In genomic region chr13:33205804-33206221, GRCh38 we compare ENCODE assay signal across 8 cellular contexts.
A peak's percentile ranks its signal among the peaks of the same experiment; 100 is the strongest.
DNase-seq lines count a peak whose midpoint lies in the region; ATAC-seq and TF ChIP-seq lines count a peak whose summit lies in the region.

No MANE protein-coding gene starts in this region.

- H3K4me3 ChIP-seq in GM12875 (ENCODE audit: low read depth, low read length), result peak overlapping the region; percentile 54
- no peak overlapping the region for H3K4me3 ChIP-seq in naive thymus-derived CD4-positive, alpha-beta T cell (ENCODE audit: low read length)

- H3K9me3 Mint-ChIP-seq in WTC11, result no peaks in the 10 kb centered on the region
- H3K9me3 Mint-ChIP-seq in naive thymus-derived CD4-positive, alpha-beta T cell, result peaks cover 0 to 4% (median 0%) of the 10 kb centered on the region in 11 donors

- H3K4me1 ChIP-seq in naive thymus-derived CD4-positive, alpha-beta T cell (ENCODE audit: control insufficient read depth in 2 of 2, insufficient read depth in 2 of 2, low read length in 2 of 2), result no peaks in the 10 kb centered on the region

- no peaks in the 10 kb centered on the region for H3K9me3 ChIP-seq in naive thymus-derived CD4-positive, alpha-beta T cell (ENCODE audit: control insufficient read depth in 2 of 3, low read length in 3 of 3)

- intact Hi-C loops in naive thymus-derived CD4-positive, alpha-beta T cell (cut with micrococcal nuclease), result loop anchor here in 1 of 2 donors (1.0 to 10.0 kb wide), 4 partner anchors 17 to 621 kb away; partner anchors contain the start of gene PDS5B

- no peaks in the 10 kb centered on the region for H3K27me3 ChIP-seq in naive thymus-derived CD4-positive, alpha-beta T cell (ENCODE audit: control insufficient read depth in 2 of 2, insufficient read depth in 2 of 2, low read length in 2 of 2)

- H3K36me3 Mint-ChIP-seq in WTC11, result no peaks in the 10 kb centered on the region
- peaks cover 0 to 2% (median 0%) of the 10 kb centered on the region in 5 donors for H3K36me3 Mint-ChIP-seq in naive thymus-derived CD4-positive, alpha-beta T cell

- no peaks in the 10 kb centered on the region for H3K27me3 Mint-ChIP-seq in WTC11 (ENCODE audit: low read depth)
- peaks cover 0 to 33% (median 30%) of the 10 kb centered on the region in 5 donors for H3K27me3 Mint-ChIP-seq in naive thymus-derived CD4-positive, alpha-beta T cell

- POLR2A ChIA-PET in WTC11 (lab: Charles Lee), result no interaction called here
- POLR2A ChIA-PET in naive thymus-derived CD4-positive, alpha-beta T cell (lab: Charles Lee), result no interaction called here

- CTCF ChIA-PET in WTC11 (lab: Charles Lee), result no interaction called here
- CTCF ChIA-PET in naive thymus-derived CD4-positive, alpha-beta T cell (lab: Charles Lee), result no interaction called here

- no peaks in the 10 kb centered on the region for H3K36me3 ChIP-seq in naive thymus-derived CD4-positive, alpha-beta T cell (ENCODE audit: control insufficient read depth in 2 of 3, insufficient read depth in 3 of 3, low read length in 3 of 3)

- H3K27ac ChIP-seq in naive thymus-derived CD4-positive, alpha-beta T cell (ENCODE audit: low read depth, low read length), result no peak overlapping the region

- ATAC-seq in HG02678 (IDR thresholded peaks at IDR 0.05; ENCODE audit: unreplicated experiment), result peak; percentile 67
- ATAC-seq in WTC11, result peak; percentile 48
- ATAC-seq in HG02852 (IDR thresholded peaks at IDR 0.05; ENCODE audit: unreplicated experiment), result no peak
- no peak for ATAC-seq in naive thymus-derived CD4-positive, alpha-beta T cell

- no peak overlapping the region for H3K4me3 Mint-ChIP-seq in WTC11
- H3K4me3 Mint-ChIP-seq in naive thymus-derived CD4-positive, alpha-beta T cell, result peak overlapping the region in 3 of 10 donors; percentile 3 to 78 (median 7)

- no peak overlapping the region for H3K27ac Mint-ChIP-seq in WTC11
- H3K27ac Mint-ChIP-seq in naive thymus-derived CD4-positive, alpha-beta T cell, result peak overlapping the region in 1 of 9 donors; percentile 73

- TF ChIP-seq CTCF in GM12875 (IDR thresholded peaks at IDR 0.05; ENCODE audit: borderline replicate concordance, insufficient read depth, low read depth, low read length), result no peak
- no peak for TF ChIP-seq CTCF in WTC11 (IDR thresholded peaks at IDR 0.05)

- DNase-seq in WTC11 (ENCODE audit: low spot score) (no peak), myocyte (ENCODE audit: low read depth) (peak; percentile 77)
- no peak for DNase-seq in activated CD4-positive, alpha-beta T cell treated with anti-CD3 and anti-CD28 coated beads for 48 hours
- no peak for DNase-seq in naive thymus-derived CD4-positive, alpha-beta T cell
- no peak for DNase-seq in activated CD4-positive, alpha-beta T cell treated with anti-CD3 and anti-CD28 coated beads for 4 hours

- H3K4me1 Mint-ChIP-seq in WTC11, result peaks cover 18% of the 10 kb centered on the region
- peaks cover 8 to 49% (median 16%) of the 10 kb centered on the region in 7 donors for H3K4me1 Mint-ChIP-seq in naive thymus-derived CD4-positive, alpha-beta T cell

TF ChIP-seq in WTC11, 78 proteins besides CTCF, POLR2A, EP300 and RAD21:
- TF ChIP-seq SP1 (CRISPR knock-in tag; conservative IDR thresholded peaks at IDR 0.05) (no peak), ETV6 (CRISPR knock-in tag; IDR thresholded peaks at IDR 0.05) (no peak), SOX15 (CRISPR knock-in tag; IDR thresholded peaks at IDR 0.05) (no peak), TCF7 (CRISPR knock-in tag; IDR thresholded peaks at IDR 0.05; ENCODE audit: low read depth) (no peak), FOXJ3 (CRISPR knock-in tag; IDR thresholded peaks at IDR 0.05; ENCODE audit: borderline replicate concordance) (no peak), TP53 (CRISPR knock-in tag; IDR thresholded peaks at IDR 0.05) (no peak), ZBTB21 (CRISPR knock-in tag; IDR thresholded peaks at IDR 0.05; ENCODE audit: borderline replicate concordance) (no peak)
- TF ChIP-seq, protein P1, sequence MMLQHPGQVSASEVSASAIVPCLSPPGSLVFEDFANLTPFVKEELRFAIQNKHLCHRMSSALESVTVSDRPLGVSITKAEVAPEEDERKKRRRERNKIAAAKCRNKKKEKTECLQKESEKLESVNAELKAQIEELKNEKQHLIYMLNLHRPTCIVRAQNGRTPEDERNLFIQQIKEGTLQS (CRISPR knock-in tag; conservative IDR thresholded peaks at IDR 0.05), result no peak
- TF ChIP-seq, protein P2, sequence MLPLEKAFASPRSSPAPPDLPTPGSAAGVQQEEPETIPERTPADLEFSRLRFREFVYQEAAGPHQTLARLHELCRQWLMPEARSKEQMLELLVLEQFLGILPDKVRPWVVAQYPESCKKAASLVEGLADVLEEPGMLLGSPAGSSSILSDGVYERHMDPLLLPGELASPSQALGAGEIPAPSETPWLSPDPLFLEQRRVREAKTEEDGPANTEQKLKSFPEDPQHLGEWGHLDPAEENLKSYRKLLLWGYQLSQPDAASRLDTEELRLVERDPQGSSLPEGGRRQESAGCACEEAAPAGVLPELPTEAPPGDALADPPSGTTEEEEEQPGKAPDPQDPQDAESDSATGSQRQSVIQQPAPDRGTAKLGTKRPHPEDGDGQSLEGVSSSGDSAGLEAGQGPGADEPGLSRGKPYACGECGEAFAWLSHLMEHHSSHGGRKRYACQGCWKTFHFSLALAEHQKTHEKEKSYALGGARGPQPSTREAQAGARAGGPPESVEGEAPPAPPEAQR (CRISPR knock-in tag; IDR thresholded peaks at IDR 0.05), result no peak
- TF ChIP-seq, protein P3, sequence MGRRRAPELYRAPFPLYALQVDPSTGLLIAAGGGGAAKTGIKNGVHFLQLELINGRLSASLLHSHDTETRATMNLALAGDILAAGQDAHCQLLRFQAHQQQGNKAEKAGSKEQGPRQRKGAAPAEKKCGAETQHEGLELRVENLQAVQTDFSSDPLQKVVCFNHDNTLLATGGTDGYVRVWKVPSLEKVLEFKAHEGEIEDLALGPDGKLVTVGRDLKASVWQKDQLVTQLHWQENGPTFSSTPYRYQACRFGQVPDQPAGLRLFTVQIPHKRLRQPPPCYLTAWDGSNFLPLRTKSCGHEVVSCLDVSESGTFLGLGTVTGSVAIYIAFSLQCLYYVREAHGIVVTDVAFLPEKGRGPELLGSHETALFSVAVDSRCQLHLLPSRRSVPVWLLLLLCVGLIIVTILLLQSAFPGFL (CRISPR knock-in tag; IDR thresholded peaks at IDR 0.05; ENCODE audit: borderline replicate concordance), result no peak

Comparison
In these comparisons a context has a peak if more than half of its experiments do, and no peak if none do; other contexts are left out.
1. ATAC-seq: peak in HG02678 (single experiment) and WTC11 (single experiment); none in HG02852 (single experiment) and naive thymus-derived CD4-positive, alpha-beta T cell (single experiment).